20 cellular contexts compared by ENCODE assay signal in genomic region chr7:962401-963081, GRCh38. TPM values are rescaled to one million over a fixed set of nuclear protein-coding genes. Genes with fewer than 3 reads are reported as not detected.
A peak's percentile ranks its signal among the peaks of the same experiment; 100 is the strongest.
DNase-seq lines count a peak whose midpoint lies in the region; ATAC-seq, FAIRE-seq and TF ChIP-seq lines count a peak whose summit lies in the region.
"Had no signal": no experiment of that assay in that cellular context is flagged by ENCODE, and none has a peak within 500 bp of the region (broad histone marks: within the 10 kb centered on the region; RNA-seq: fewer than 3 reads in every experiment).

No MANE protein-coding gene starts in this region.

- H3K36me3 Mint-ChIP-seq in dendritic cell treated with granulocyte-macrophage colony-stimulating factor and Interleukin-4, amounts not matched to agents 40 ng/mL and 50 ng/mL, for 4 days (ENCODE audit: low read depth) = peaks cover 16% of the 10 kb centered on the region

- H2AFZ ChIP-seq in SK-N-SH (ENCODE audit: low read depth) = no peak overlapping the region
- H2AFZ ChIP-seq: GM23248 had no signal

- TF ChIP-seq EP300 in SK-N-SH (IDR thresholded peaks at IDR 0.05; ENCODE audit: borderline replicate concordance in 1 of 2, low read depth in 1 of 2, low read length in 1 of 2) = no peak

- H3K27ac ChIP-seq in SK-N-SH (ENCODE audit: low read depth in 2 of 2, low read length in 1 of 2) (no peak overlapping the region), right lobe of liver (no peak overlapping the region), spleen (no peak overlapping the region)
- H3K27ac ChIP-seq: 22Rv1, GM23248, KMS-11 had no signal

- no peak overlapping the region for H3K9ac ChIP-seq in SK-N-SH
- H3K9ac ChIP-seq: GM23248, KMS-11 had no signal

- POLR2A ChIA-PET in SK-N-SH (lab: Yijun Ruan, JAX) = no interaction called here

- H3K27me3 Mint-ChIP-seq in dendritic cell treated with granulocyte-macrophage colony-stimulating factor and Interleukin-4, amounts not matched to agents 40 ng/mL and 50 ng/mL, for 4 days = peaks cover 35% of the 10 kb centered on the region

- intact Hi-C loops in dendritic cell treated with granulocyte-macrophage colony-stimulating factor and Interleukin-4, amounts not matched to agents 40 ng/mL and 50 ng/mL, for 4 days (cut with micrococcal nuclease) = no loop called here
- intact Hi-C loops in right lobe of liver (cut with DNase I) (no loop called here), spleen (cut with DNase I; ENCODE audit: low total_unique reads) (no loop called here)

- H3K27me3 ChIP-seq in SK-N-SH (ENCODE audit: insufficient read depth) (no peaks in the 10 kb centered on the region), right lobe of liver (no peaks in the 10 kb centered on the region), spleen (replicated peaks in 1 of 7) (peaks cover 0 to 46% (median 0%) of the 10 kb centered on the region in 7 donors)

- peaks cover 24% of the 10 kb centered on the region for H4K20me1 ChIP-seq in SK-N-SH (ENCODE audit: insufficient read depth)

- no peaks in the 10 kb centered on the region for H3K9me3 Mint-ChIP-seq in dendritic cell treated with granulocyte-macrophage colony-stimulating factor and Interleukin-4, amounts not matched to agents 40 ng/mL and 50 ng/mL, for 4 days
- H3K9me3 Mint-ChIP-seq: CD14-positive monocyte had no signal

- H3K9me2 ChIP-seq in SK-N-SH = no peaks in the 10 kb centered on the region

- no peak for TF ChIP-seq CTCF in SK-N-SH (IDR thresholded peaks at IDR 0.05)
- TF ChIP-seq CTCF in right lobe of liver (IDR thresholded peaks at IDR 0.05) = no peak
- TF ChIP-seq CTCF in spleen (IDR thresholded peaks at IDR 0.05 in 8 of 11, conservative IDR thresholded peaks at IDR 0.05 in 3 of 11) = no peak
- no peak for TF ChIP-seq CTCF in omental fat pad (IDR thresholded peaks at IDR 0.05)

- H3K4me2 ChIP-seq in SK-N-SH = no peak overlapping the region
- H3K4me2 ChIP-seq: KMS-11 had no signal

- CTCF ChIA-PET in SK-N-SH (lab: Yijun Ruan, JAX) = interaction anchor here (0.8 to 1.8 kb wide), 3 partner anchors 9 to 53 kb away, joined by 5 to 10 read pairs (median 6); no protein-coding TSS in a partner anchor

- ATAC-seq in SK-N-SH treated with all-trans-retinoic acid at 6 μM for 48 hours (no peak), right lobe of liver (no peak), omental fat pad (ENCODE audit: low FRiP score) (no peak), HG02981 (IDR thresholded peaks at IDR 0.05; ENCODE audit: unreplicated experiment) (no peak)
- ATAC-seq: Panc1 had no signal

- H3K4me1 Mint-ChIP-seq in dendritic cell treated with granulocyte-macrophage colony-stimulating factor and Interleukin-4, amounts not matched to agents 40 ng/mL and 50 ng/mL, for 4 days (ENCODE audit: low read depth) = peaks cover 81% of the 10 kb centered on the region

- H3K4me1 ChIP-seq in SK-N-SH (ENCODE audit: control insufficient read depth in 1 of 2, insufficient read depth in 2 of 2, low read depth in 1 of 2, low read length in 1 of 2) (peaks cover 4 to 24% of the 10 kb centered on the region in 2 experiments; a peak in 2 of 4 replicates), right lobe of liver (peaks cover 0 to 4% (median 0%) of the 10 kb centered on the region in 4 donors), spleen (peaks cover 17 to 60% (median 39%) of the 10 kb centered on the region in 6 donors)

- H3F3A ChIP-seq in SK-N-SH (replicated peaks; ENCODE audit: insufficient read depth) = peaks cover 12% of the 10 kb centered on the region

- no peak for TF ChIP-seq RAD21 in SK-N-SH (IDR thresholded peaks at IDR 0.05; ENCODE audit: low read length)

- H3K4me3 ChIP-seq in SK-N-SH (ENCODE audit: low read depth in 2 of 2, low read length in 1 of 2) = no peak overlapping the region
- no peak overlapping the region for H3K4me3 ChIP-seq in right lobe of liver
- no peak overlapping the region for H3K4me3 ChIP-seq in spleen
- H3K4me3 ChIP-seq: GM12878, GM23248 had no signal

- H3K9me3 ChIP-seq in SK-N-SH (no peaks in the 10 kb centered on the region), right lobe of liver (no peaks in the 10 kb centered on the region), spleen (no peaks in the 10 kb centered on the region)

- H3K27ac Mint-ChIP-seq in dendritic cell treated with granulocyte-macrophage colony-stimulating factor and Interleukin-4, amounts not matched to agents 40 ng/mL and 50 ng/mL, for 4 days = peak overlapping the region; percentile 83

- 78% methylated on average over 9 of the region's 17 CpGs for WGBS in SK-N-SH (ENCODE audit: low lambda C conversion rate)
- 40% methylated on average over 1 of the region's 17 CpGs for WGBS in right lobe of liver (ENCODE audit: insufficient coverage, low coverage, low lambda C conversion rate, missing lambda C conversion rate)
- 81 to 94% (median 89%) methylated on average over 11 to 17 of the region's 17 CpGs for WGBS in spleen, 5 donors

- H3K36me3 ChIP-seq in SK-N-SH (replicated peaks in 1 of 2; ENCODE audit: control insufficient read depth in 1 of 2, insufficient read depth in 2 of 2, low read length in 1 of 2) = peaks cover 0 to 11% of the 10 kb centered on the region in 2 experiments
- peaks cover 0 to 7% (median under 1%) of the 10 kb centered on the region in 4 donors for H3K36me3 ChIP-seq in right lobe of liver
- H3K36me3 ChIP-seq in spleen = peaks cover 0 to 14% (median 12%) of the 10 kb centered on the region in 6 donors

- DNase-seq in SK-N-SH (peak; percentile 46), right lobe of liver (peak in 2 of 3 donors; percentile 17 to 44), spleen (peak; percentile 74), GM12892 (ENCODE audit: insufficient read length) (no peak), omental fat pad (ENCODE audit: low spot score) (no peak)
- DNase-seq: DMS153, GM23248, NCI-H1105, NCI-H1694 treated with DMSO at 0.1 percent for 48 hours, NCI-H82, SIG-M5 had no signal

- TF ChIP-seq POLR2A in right lobe of liver (IDR thresholded peaks at IDR 0.05) (no peak), spleen (IDR thresholded peaks at IDR 0.05) (no peak), GM12892 (IDR thresholded peaks at IDR 0.05; ENCODE audit: low read depth, low read length) (no peak)

- no peak overlapping the region for H3K4me3 Mint-ChIP-seq in dendritic cell treated with granulocyte-macrophage colony-stimulating factor and Interleukin-4, amounts not matched to agents 40 ng/mL and 50 ng/mL, for 4 days

- no peak for FAIRE-seq in GM12892 (lab: Jason Lieb, UNC)
- FAIRE-seq: GM12878 had no signal

- H3K79me2 ChIP-seq in SK-N-SH (ENCODE audit: insufficient read depth) = no peaks in the 10 kb centered on the region

TF ChIP-seq in SK-N-SH, 30 proteins besides CTCF, POLR2A, EP300 and RAD21 (continues in another document):
- TF ChIP-seq POLR2AphosphoS5 (IDR thresholded peaks at IDR 0.05; ENCODE audit: low read depth, low read length) (no peak), MXI1 (IDR thresholded peaks at IDR 0.05; ENCODE audit: low read depth, low read length) (no peak), JUND (IDR thresholded peaks at IDR 0.05) (no peak)

TF ChIP-seq in SK-N-SH treated with all-trans-retinoic acid at 6 μM for 48 hours, 23 proteins besides CTCF, POLR2A, EP300 and RAD21:
- TF ChIP-seq ARNTL (CRISPR knock-in tag; IDR thresholded peaks at IDR 0.05; ENCODE audit: borderline replicate concordance, low read depth) = no peak

RNA-seq across cellular contexts. Expression of gene ADAP1, which starts 8.1 kb away (rescaled TPM):
- polyA plus RNA-seq in SK-N-SH (2012; rRNA removed) = 3.2 and 5.4 TPM in 2 replicates
- polyA plus RNA-seq in SK-N-SH (2012; cell fraction: cytosol; rRNA removed) = 2.0 and 2.8 TPM in 2 replicates
- 8.1 and 8.6 TPM in 2 replicates for polyA plus RNA-seq in SK-N-SH (2012; cell fraction: nucleus; rRNA removed)
- total RNA-seq in right lobe of liver = 1 to 10 TPM; 1.4 to 4.2 (median 2.7) TPM
- 10 to 100 TPM; 18.1 to 35.4 (median 25.7) TPM for total RNA-seq in spleen
- polyA plus RNA-seq in spleen = 10 to 100 TPM in 2 of 3 donors, 1 to 10 TPM in 1; 8.7 to 38.6 (median 12.8) TPM
- polyA plus RNA-seq in GM12892 (2012; ENCODE audit: missing spikeins) = 5.8 TPM
- total RNA-seq in omental fat pad = 10 to 100 TPM in 3 of 4 donors, 1 to 10 TPM in 1; 6.7 to 21.7 (median 14.4) TPM

RNA-seq across cellular contexts. Expression of gene COX19, which starts 12.8 kb away (rescaled TPM):
- polyA plus RNA-seq in SK-N-SH (2012; rRNA removed) (7.6 TPM in 2 replicates), spleen (1 to 10 TPM; 7.1 to 8.9 (median 7.2) TPM)
- polyA plus RNA-seq in SK-N-SH (2012; cell fraction: cytosol; rRNA removed) = 6.4 and 7.5 TPM in 2 replicates
- polyA plus RNA-seq in SK-N-SH (2012; cell fraction: nucleus; rRNA removed) = 15.5 and 19.8 TPM in 2 replicates
- total RNA-seq in right lobe of liver (1 to 10 TPM; 3.2 to 6.5 (median 4.0) TPM), spleen (10 to 100 TPM; 12.4 to 29.1 (median 18.9) TPM), omental fat pad (10 to 100 TPM in 2 of 4 donors, 1 to 10 TPM in 2; 8.1 to 16.9 (median 10.0) TPM)
- polyA plus RNA-seq in GM12892 (2012; ENCODE audit: missing spikeins) = 10.9 TPM

RNA-seq across cellular contexts. Expression of gene CYP2W1, which starts 20.4 kb away (rescaled TPM):
- 0.06 and 0.10 TPM in 2 replicates for polyA plus RNA-seq in SK-N-SH (2012; rRNA removed)
- 0.03 TPM in 1 of 2 replicates, not detected in the other for polyA plus RNA-seq in SK-N-SH (2012; cell fraction: cytosol; rRNA removed)
- 0.38 and 0.48 TPM in 2 replicates for polyA plus RNA-seq in SK-N-SH (2012; cell fraction: nucleus; rRNA removed)
- total RNA-seq in right lobe of liver = not detected
- total RNA-seq in spleen = 1 to 10 TPM in 1 of 7 donors, under 1 TPM in 4, not detected in 2; 0.13 to 1.2 (median 0.51) TPM
- under 1 TPM; 0.05 to 0.80 (median 0.28) TPM for polyA plus RNA-seq in spleen
- not detected for polyA plus RNA-seq in GM12892 (2012; ENCODE audit: missing spikeins)
- total RNA-seq in omental fat pad = not detected
- total RNA-seq: GM12878, GM23248, MCF 10A had no signal
- polyA plus RNA-seq: CD14-positive monocyte, GM12878, GM23248 had no signal

Comparison
In these comparisons a context has a peak if more than half of its experiments do, and no peak if none do; other contexts are left out.
1. DNase-seq: peak in SK-N-SH (single experiment), right lobe of liver (2 of 3) and spleen (single experiment); none in GM12892 (single experiment) and omental fat pad (single experiment).